Comparison of ENCODE assay signal across 9 cellular contexts in genomic region chr17:64019486-64020067, GRCh38. TPM values are rescaled to one million over a fixed set of nuclear protein-coding genes. Genes with fewer than 3 reads are reported as not detected.
DNase-seq lines count a peak whose midpoint lies in the region; TF ChIP-seq lines count a peak whose summit lies in the region.
"Had no signal": no experiment of that assay in that cellular context is flagged by ENCODE, and none has a peak within 500 bp of the region (broad histone marks: within the 10 kb centered on the region; RNA-seq: fewer than 3 reads in every experiment).

No MANE protein-coding gene starts in this region.

- H4K20me1 ChIP-seq in OCI-LY3 (ENCODE audit: insufficient read depth, low read length), result no peaks in the 10 kb centered on the region

- peak overlapping the region; percentile 88 for H3K4me2 ChIP-seq in OCI-LY3 (ENCODE audit: low read length)

- H3K4me3 Mint-ChIP-seq in activated T-cell treated with anti-CD3 and anti-CD28 coated beads, Interleukin-2, amount 50 U/mL, for 24 hours, result peak overlapping the region; percentile 88

- H3K27me3 ChIP-seq in OCI-LY3 (ENCODE audit: low read depth, low read length) (no peaks in the 10 kb centered on the region), iPS-20b (ENCODE audit: insufficient read depth, low read length) (0 out of 2 replicates have a peak, but pooled peaks cover 9% of the 10 kb centered on the region), thymus (ENCODE audit: control insufficient read depth, insufficient read depth) (no peaks in the 10 kb centered on the region)

- no peaks in the 10 kb centered on the region for H3K36me3 ChIP-seq in OCI-LY3 (replicated peaks; ENCODE audit: low read depth, low read length)
- no peaks in the 10 kb centered on the region for H3K36me3 ChIP-seq in iPS-20b (ENCODE audit: insufficient read depth, low read depth, low read length)
- H3K36me3 ChIP-seq in thymus (ENCODE audit: control insufficient read depth, insufficient read depth), result no peaks in the 10 kb centered on the region

- peaks cover 62% of the 10 kb centered on the region for H3K4me1 ChIP-seq in OCI-LY3 (ENCODE audit: low read length)
- H3K4me1 ChIP-seq in iPS-20b (ENCODE audit: insufficient read depth, low read length), result no peaks in the 10 kb centered on the region
- H3K4me1 ChIP-seq in thymus (ENCODE audit: control insufficient read depth, insufficient read depth, low read length), result peaks cover 31% of the 10 kb centered on the region

- H3K27ac ChIP-seq in OCI-LY3 (ENCODE audit: low read length) (peak overlapping the region; percentile 98), iPS-20b (ENCODE audit: low read length) (no peak overlapping the region), thymus (ENCODE audit: low read depth) (peak overlapping the region; percentile 93)

- no peaks in the 10 kb centered on the region for H3K27me3 Mint-ChIP-seq in activated T-cell treated with anti-CD3 and anti-CD28 coated beads, Interleukin-2, amount 50 U/mL, for 24 hours

- H3K36me3 Mint-ChIP-seq in activated T-cell treated with anti-CD3 and anti-CD28 coated beads, Interleukin-2, amount 50 U/mL, for 24 hours (ENCODE audit: low read depth), result peaks cover 21% of the 10 kb centered on the region

- WGBS in thymus, result 38% methylated on average over 11 of the region's 11 CpGs

- no peaks in the 10 kb centered on the region for H3K9me3 Mint-ChIP-seq in activated T-cell treated with anti-CD3 and anti-CD28 coated beads, Interleukin-2, amount 50 U/mL, for 24 hours

- H3K4me1 Mint-ChIP-seq in activated T-cell treated with anti-CD3 and anti-CD28 coated beads, Interleukin-2, amount 50 U/mL, for 24 hours (ENCODE audit: low read depth), result peaks cover 80% of the 10 kb centered on the region

- H2AFZ ChIP-seq in OCI-LY3 (ENCODE audit: low read depth, low read length), result no peak overlapping the region

- H3K27ac Mint-ChIP-seq in activated T-cell treated with anti-CD3 and anti-CD28 coated beads, Interleukin-2, amount 50 U/mL, for 24 hours, result peak overlapping the region; percentile 99

- TF ChIP-seq CTCF in OCI-LY3 (IDR thresholded peaks at IDR 0.05; ENCODE audit: low read depth, low read length), result no peak

- H3K4me3 ChIP-seq in OCI-LY3 (ENCODE audit: low read length) (peak overlapping the region; percentile 84), iPS-20b (ENCODE audit: low read length) (peak overlapping the region; percentile 4; the same call in 1 of the 2 replicates), thymus (ENCODE audit: low read length) (peak overlapping the region; percentile 61)

- H3K9ac ChIP-seq in OCI-LY3 (ENCODE audit: low read length) (peak overlapping the region; percentile 94), iPS-20b (ENCODE audit: low read depth, low read length) (no peak overlapping the region)

- DNase-seq in activated T-cell treated with anti-CD3 and anti-CD28 coated beads, Interleukin-2, amount 50 U/mL, for 24 hours, result no peak
- DNase-seq in activated T-cell treated with anti-CD3 and anti-CD28 coated beads for 4 hours (no peak), NCI-H524 (lab: John Stamatoyannopoulos, UW) (no peak), GM19240 (ENCODE audit: insufficient read length, low spot score) (no peak), DMS79 (lab: John Stamatoyannopoulos, UW) (no peak)
- DNase-seq: occipital lobe had no signal

- peaks cover 14% of the 10 kb centered on the region; the same call in 1 of the 2 replicates for H3K79me2 ChIP-seq in OCI-LY3 (ENCODE audit: low read length)

- H3K9me3 ChIP-seq in OCI-LY3 (ENCODE audit: insufficient read depth, low read length) (no peaks in the 10 kb centered on the region), iPS-20b (ENCODE audit: insufficient read depth, low read depth, low read length) (no peaks in the 10 kb centered on the region), thymus (ENCODE audit: control insufficient read depth) (no peaks in the 10 kb centered on the region)

RNA-seq across cellular contexts. Expression of gene ICAM2, which starts 0.9 kb away (rescaled TPM):
- polyA plus RNA-seq in thymus, result 38.6 TPM

RNA-seq across cellular contexts. Expression of gene PRR29, which starts 21.4 kb away (rescaled TPM):
- 0.43 TPM for polyA plus RNA-seq in thymus

RNA-seq across cellular contexts. Expression of gene SCN4A, which starts 46.9 kb away (rescaled TPM):
- 0.46 TPM for polyA plus RNA-seq in thymus

Comparison
In these comparisons a context has a peak if more than half of its experiments do, and no peak if none do; other contexts are left out.
1. H3K4me3 ChIP-seq: peak in every context shown above with its lines; median percentile 84 in OCI-LY3; 61 in thymus; 4 in iPS-20b.